ENCODE assay signal across 23 cellular contexts in the genomic region with DNA sequence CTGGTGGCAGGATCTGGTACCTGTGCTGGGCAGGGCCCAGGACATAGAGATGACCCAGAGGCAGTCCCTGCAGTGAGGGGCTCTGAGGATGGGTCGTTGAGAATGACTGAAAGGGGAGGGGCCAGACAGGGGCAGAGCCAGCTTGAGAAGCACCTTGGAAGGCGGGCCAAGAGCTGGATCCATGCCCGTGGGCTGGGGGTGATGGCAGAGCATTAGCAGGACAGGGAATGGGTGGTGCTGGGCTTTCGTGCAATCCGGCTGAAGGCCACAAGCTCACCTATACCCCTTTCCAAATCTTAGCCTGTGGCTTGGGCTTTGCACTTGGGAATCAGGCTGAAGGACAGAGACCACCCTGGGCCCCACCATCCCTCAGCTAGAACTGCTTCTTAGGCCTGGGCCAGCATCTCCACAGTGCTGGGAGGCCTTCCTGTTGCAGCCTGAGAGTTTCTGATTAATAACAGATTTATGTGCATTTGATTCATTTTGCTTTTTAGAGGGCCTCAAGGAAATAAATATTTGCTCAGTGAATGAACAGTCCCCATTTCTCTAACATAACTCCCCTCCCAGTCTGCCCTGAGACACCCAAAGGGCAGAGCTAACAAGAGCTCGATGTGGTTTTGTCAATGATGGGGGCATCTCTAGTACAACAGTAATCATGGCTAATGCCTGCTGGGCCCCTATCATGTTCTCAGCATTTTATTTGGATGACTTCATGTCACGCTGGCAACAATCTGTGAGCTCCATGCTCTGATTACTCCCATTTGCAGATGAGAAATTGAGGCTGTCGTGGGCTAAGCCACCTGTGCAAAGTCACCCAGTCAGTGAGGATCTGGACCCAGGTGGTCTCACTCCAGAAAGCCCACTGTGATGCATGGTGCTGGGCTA. TPM values are rescaled to one million over a fixed set of nuclear protein-coding genes. Genes with fewer than 3 reads are reported as not detected.
DNase-seq lines count a peak whose midpoint lies in the region; ATAC-seq, FAIRE-seq and TF ChIP-seq lines count a peak whose summit lies in the region.
"Had no signal": no experiment of that assay in that cellular context is flagged by ENCODE, and none has a peak within 500 bp of the region (broad histone marks: within the 10 kb centered on the region; RNA-seq: fewer than 3 reads in every experiment).

No MANE protein-coding gene starts in this region.

- no peak overlapping the region for H3K4me2 ChIP-seq in astrocyte (ENCODE audit: low read length)

- no peak overlapping the region for H3K27ac Mint-ChIP-seq in astrocyte (ENCODE audit: unreplicated experiment)
- peak overlapping the region; percentile 88 to 95 (median 94) for H3K27ac Mint-ChIP-seq in nephron
- H3K27ac Mint-ChIP-seq: T-helper 17 cell had no signal

- H3K27me3 ChIP-seq in left ventricle myocardium inferior (ENCODE audit: low read depth) = peaks cover 47% of the 10 kb centered on the region
- H3K27me3 ChIP-seq in heart right ventricle = peaks cover 0 to 24% (median 0%) of the 10 kb centered on the region in 7 donors
- no peaks in the 10 kb centered on the region for H3K27me3 ChIP-seq in astrocyte (ENCODE audit: insufficient read depth, low read length)

- H3K9me3 Mint-ChIP-seq in astrocyte (ENCODE audit: unreplicated experiment) = peaks cover 5% of the 10 kb centered on the region
- H3K9me3 Mint-ChIP-seq in nephron = no peaks in the 10 kb centered on the region
- H3K9me3 Mint-ChIP-seq: CD8-positive, alpha-beta memory T cell had no signal

- ATAC-seq in heart right ventricle (no peak), HG02798 (IDR thresholded peaks at IDR 0.05; ENCODE audit: poor library complexity, unreplicated experiment) (no peak), HG03025 (IDR thresholded peaks at IDR 0.05; ENCODE audit: low FRiP score, unreplicated experiment) (no peak), GM18870 (IDR thresholded peaks at IDR 0.05; ENCODE audit: unreplicated experiment) (no peak)
- ATAC-seq: GM12878, T-helper 17 cell had no signal

- H3K4me1 Mint-ChIP-seq in astrocyte (ENCODE audit: low read depth, unreplicated experiment) = no peaks in the 10 kb centered on the region
- peaks cover 60% of the 10 kb centered on the region for H3K4me1 Mint-ChIP-seq in nephron
- H3K4me1 Mint-ChIP-seq: CD8-positive, alpha-beta memory T cell; T-helper 17 cell had no signal

- DNase-seq in left ventricle myocardium inferior (no peak), heart right ventricle (no peak), astrocyte (ENCODE audit: low read depth) (peak; percentile 49)
- no peak for DNase-seq in activated naive CD4-positive, alpha-beta T cell treated with anti-CD3 and anti-CD28 coated beads, Interleukin-2, amount 50 U/mL, for 16 hours
- DNase-seq: activated CD4-positive, CD25-positive, alpha-beta regulatory T cell; activated CD8-positive, alpha-beta memory T cell treated with anti-CD3 and anti-CD28 coated beads for 24 hours; CD8-positive, alpha-beta memory T cell; H7; mammary epithelial cell; SHP77; stimulated activated CD4-positive, alpha-beta T cell treated with anti-CD3 and anti-CD28 coated beads, Interleukin-2, amount 100 ng/mL, for 48 hours; T-helper 17 cell had no signal

- WGBS in heart right ventricle, 2 donors = 74 to 78% methylated on average over 8 of the region's 8 CpGs

- FAIRE-seq in astrocyte (lab: Jason Lieb, UNC) = no peak
- FAIRE-seq: A204.1, endometrium, GM12878 had no signal

- no peak overlapping the region for H3K4me3 Mint-ChIP-seq in astrocyte (ENCODE audit: unreplicated experiment)
- peak overlapping the region in 1 of 3 experiments; percentile 25 for H3K4me3 Mint-ChIP-seq in nephron
- H3K4me3 Mint-ChIP-seq: CD8-positive, alpha-beta memory T cell; T-helper 17 cell had no signal

- H3K9ac ChIP-seq in astrocyte (ENCODE audit: low read length) = no peak overlapping the region

- H3K79me2 ChIP-seq in astrocyte (ENCODE audit: insufficient read depth, low read length) = no peaks in the 10 kb centered on the region

- H3K4me1 ChIP-seq in left ventricle myocardium inferior (peaks cover 13% of the 10 kb centered on the region), heart right ventricle (peaks cover 0 to 23% (median 3%) of the 10 kb centered on the region in 9 donors), astrocyte (ENCODE audit: insufficient read depth, low read length) (peaks cover 7% of the 10 kb centered on the region)

- H3K9me3 ChIP-seq in left ventricle myocardium inferior (replicated peaks) (no peaks in the 10 kb centered on the region), heart right ventricle (no peaks in the 10 kb centered on the region), astrocyte (ENCODE audit: insufficient read depth, low read depth, low read length) (no peaks in the 10 kb centered on the region)
- H3K9me3 ChIP-seq: thoracic aorta had no signal

- intact Hi-C loops in left ventricle myocardium inferior (cut with micrococcal nuclease) (no loop called here), heart right ventricle (cut with DNase I) (no loop called here)

- H3K36me3 ChIP-seq in left ventricle myocardium inferior (no peaks in the 10 kb centered on the region), heart right ventricle (no peaks in the 10 kb centered on the region), astrocyte (ENCODE audit: insufficient read depth, low read length) (no peaks in the 10 kb centered on the region)
- H3K36me3 ChIP-seq: thoracic aorta had no signal

- H2AFZ ChIP-seq in astrocyte (ENCODE audit: low read depth, low read length) = no peak overlapping the region

- H3K4me3 ChIP-seq in left ventricle myocardium inferior (no peak overlapping the region), heart right ventricle (no peak overlapping the region), astrocyte (ENCODE audit: insufficient read depth, low read depth, low read length) (no peak overlapping the region)
- H3K4me3 ChIP-seq: GM12878, thoracic aorta had no signal

- no peaks in the 10 kb centered on the region for H4K20me1 ChIP-seq in astrocyte (ENCODE audit: insufficient read depth, low read length)

- TF ChIP-seq CTCF in left ventricle myocardium inferior (IDR thresholded peaks at IDR 0.05; ENCODE audit: borderline replicate concordance) (no peak), heart right ventricle (IDR thresholded peaks at IDR 0.05) (no peak), astrocyte (IDR thresholded peaks at IDR 0.05; ENCODE audit: insufficient read depth, low read depth, low read length) (no peak), nephron (IDR thresholded peaks at IDR 0.05; ENCODE audit: unreplicated experiment in 3 of 3) (no peak)

- H3K27ac ChIP-seq in left ventricle myocardium inferior (replicated peaks) (peak overlapping the region; percentile 79), heart right ventricle (peak overlapping the region in 1 of 10 donors; percentile 22), astrocyte (ENCODE audit: low read depth, low read length) (no peak overlapping the region)

- no peaks in the 10 kb centered on the region for H3K36me3 Mint-ChIP-seq in astrocyte (ENCODE audit: low read depth, unreplicated experiment)
- H3K36me3 Mint-ChIP-seq in nephron (ENCODE audit: low read depth) = no peaks in the 10 kb centered on the region
- H3K36me3 Mint-ChIP-seq: CD8-positive, alpha-beta memory T cell had no signal

- H3K27me3 Mint-ChIP-seq in astrocyte (ENCODE audit: low read depth, unreplicated experiment) = peaks cover 57% of the 10 kb centered on the region
- H3K27me3 Mint-ChIP-seq in nephron (ENCODE audit: low read depth) = peaks cover 21% of the 10 kb centered on the region

RNA-seq across cellular contexts. Expression of gene RIBC2, which starts 39.3 kb away (rescaled TPM):
- total RNA-seq in left ventricle myocardium inferior = not detected
- 1 to 10 TPM in 1 of 10 donors, under 1 TPM in 1, not detected in 8; 0.20 to 1.2 TPM for total RNA-seq in heart right ventricle
- under 1 TPM in 1 of 2 donors, not detected in 1; 0.06 TPM for polyA plus RNA-seq in heart right ventricle
- total RNA-seq in astrocyte = not detected in 2 replicates
- total RNA-seq: GM12878 had no signal
- polyA plus RNA-seq: neural cell had no signal

RNA-seq across cellular contexts. Expression of gene SMC1B, which starts 39.4 kb away (rescaled TPM):
- total RNA-seq in left ventricle myocardium inferior (not detected), heart right ventricle (under 1 TPM in 1 of 10 donors, not detected in 9; 0.05 TPM), astrocyte (not detected in 2 replicates)
- polyA plus RNA-seq in heart right ventricle = not detected
- total RNA-seq: glomerular endothelial cell, GM12878, H7, HT1080, thoracic aorta had no signal
- polyA plus RNA-seq: CD8-positive, alpha-beta memory T cell; GM12878; mammary epithelial cell; neural cell had no signal

RNA-seq across cellular contexts. Expression of gene FBLN1, which starts 49.9 kb away (rescaled TPM):
- total RNA-seq in left ventricle myocardium inferior (82.8 TPM), heart right ventricle (100 to 1,000 TPM in 1 of 10 donors, 10 to 100 TPM in 9; 31.3 to 126 (median 51.0) TPM), astrocyte (69.2 and 72.5 TPM in 2 replicates)
- 10 to 100 TPM; 36.4 to 77.0 TPM for polyA plus RNA-seq in heart right ventricle
- total RNA-seq: CD8-positive, alpha-beta memory T cell had no signal
- polyA plus RNA-seq: CD8-positive, alpha-beta memory T cell had no signal
